In the genomic region with DNA sequence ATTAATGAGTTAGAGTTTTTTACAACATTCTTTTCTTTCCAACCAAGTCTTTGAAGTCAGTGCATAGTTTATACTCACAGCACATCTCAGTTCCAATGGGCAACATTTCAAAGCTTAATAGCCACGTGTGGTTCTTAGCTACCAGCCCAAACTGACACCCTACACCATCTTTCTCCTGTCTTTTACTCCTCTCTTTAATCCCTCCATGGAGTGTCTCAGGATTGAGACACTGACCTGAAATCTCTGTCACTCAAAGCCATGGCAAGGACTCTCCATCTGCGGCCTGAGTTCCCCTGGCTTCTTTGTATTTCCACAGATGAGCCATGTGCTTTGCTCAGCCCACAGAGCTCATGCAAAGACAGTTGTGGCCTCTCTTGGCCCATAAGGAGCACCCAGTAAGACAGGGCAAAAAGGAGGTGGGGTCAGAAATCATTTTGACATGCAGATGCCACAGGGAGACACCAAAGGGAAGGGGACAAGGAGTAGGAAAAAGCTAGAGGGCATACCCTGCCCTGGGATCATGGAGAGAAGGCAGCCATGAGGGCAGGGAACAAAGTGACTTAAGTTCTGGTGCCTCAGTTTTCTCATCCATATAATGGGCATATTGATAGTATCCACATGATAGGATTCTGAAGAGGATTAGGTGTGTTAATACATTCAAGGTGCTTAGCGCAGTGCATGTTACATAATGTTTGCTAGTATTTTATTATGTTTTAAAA, we compare ENCODE assay signal across 23 cellular contexts.
"Had no signal": no experiment of that assay in that cellular context is flagged by ENCODE, and none has a peak within 500 bp of the region (broad histone marks: within the 10 kb centered on the region; RNA-seq: fewer than 3 reads in every experiment).

No MANE protein-coding gene starts in this region.

- H3K4me3 ChIP-seq: lower lobe of right lung, mucosa of descending colon had no signal

- H3K36me3 Mint-ChIP-seq: activated CD4-positive, alpha-beta memory T cell treated with anti-CD3 and anti-CD28 coated beads for 36 hours; brain; immature natural killer cell had no signal

- H3K36me3 ChIP-seq: lower lobe of right lung had no signal

- H3K4me3 Mint-ChIP-seq: activated CD4-positive, alpha-beta memory T cell treated with anti-CD3 and anti-CD28 coated beads for 36 hours; dendritic cell treated with granulocyte-macrophage colony-stimulating factor and Interleukin-4, amounts not matched to agents 40 ng/mL and 50 ng/mL, for 4 days; immature natural killer cell; stimulated activated naive CD8-positive, alpha-beta T cell treated with anti-CD3 and anti-CD28 coated beads, Interleukin-15, amount 100 ng/mL, for 72 hours; T-helper 1 cell treated with Interleukin-12 subunit alpha and Interleukin-12 subunit beta and Interleukin-4 antibody, amounts not matched to agents 30 μg/mL and 1 μg/mL, for 36 hours had no signal

- H3K27ac Mint-ChIP-seq: activated CD4-positive, alpha-beta memory T cell treated with anti-CD3 and anti-CD28 coated beads for 36 hours; dendritic cell treated with granulocyte-macrophage colony-stimulating factor and Interleukin-4, amounts not matched to agents 40 ng/mL and 50 ng/mL, for 4 days; immature natural killer cell; progenitor cell of endocrine pancreas; stimulated activated naive CD8-positive, alpha-beta T cell treated with anti-CD3 and anti-CD28 coated beads, Interleukin-15, amount 100 ng/mL, for 72 hours had no signal

- H3K27ac ChIP-seq: foreskin keratinocyte, lower lobe of right lung had no signal

- H3K27me3 Mint-ChIP-seq: stimulated activated naive CD8-positive, alpha-beta T cell treated with anti-CD3 and anti-CD28 coated beads, Interleukin-15, amount 100 ng/mL, for 72 hours had no signal

- H3K4me1 ChIP-seq: foreskin keratinocyte had no signal

- H3K9me3 ChIP-seq: mucosa of descending colon had no signal

- DNase-seq: activated CD4-positive, alpha-beta memory T cell treated with anti-CD3 and anti-CD28 coated beads for 36 hours; activated CD4-positive, alpha-beta T cell treated with anti-CD3 and anti-CD28 coated beads for 48 hours; activated CD4-positive, CD25-positive, alpha-beta regulatory T cell; activated effector memory CD4-positive, alpha-beta T cell treated with anti-CD3 and anti-CD28 coated beads, Interleukin-2, amount 50 U/mL, for 16 hours; activated naive CD4-positive, alpha-beta T cell treated with anti-CD3 and anti-CD28 coated beads, Interleukin-2, amount 50 U/mL, for 16 hours; aorta; effector CD4-positive, alpha-beta T cell; erythroblast; foreskin keratinocyte; immature natural killer cell; lower lobe of right lung; mesendoderm; mucosa of descending colon; naive B cell; stimulated activated CD4-positive, alpha-beta T cell treated with anti-CD3 and anti-CD28 coated beads, Interleukin-12 subunit alpha, Interleukin-12 subunit beta, amount 100 ng/mL, for 4 hours; stimulated activated naive CD8-positive, alpha-beta T cell treated with anti-CD3 and anti-CD28 coated beads, Interleukin-15, amount 100 ng/mL, for 72 hours; T1000; trophoblast cell had no signal

- ATAC-seq: foreskin keratinocyte; left lobe of liver; lower lobe of right lung; mucosa of descending colon; stimulated activated naive CD8-positive, alpha-beta T cell treated with anti-CD3 and anti-CD28 coated beads, Interleukin-15, amount 100 ng/mL, for 72 hours had no signal
